Comparison of ENCODE assay signal across 9 cellular contexts in genomic region chr1:44806025-44806703, GRCh38. TPM values are rescaled to one million over a fixed set of nuclear protein-coding genes. Genes with fewer than 3 reads are reported as not detected.
DNase-seq lines count a peak whose midpoint lies in the region; ATAC-seq, FAIRE-seq and TF ChIP-seq lines count a peak whose summit lies in the region.
"Had no signal": no experiment of that assay in that cellular context is flagged by ENCODE, and none has a peak within 500 bp of the region (broad histone marks: within the 10 kb centered on the region; RNA-seq: fewer than 3 reads in every experiment).

No MANE protein-coding gene starts in this region.

- H3K27me3 ChIP-seq in HUES64 (ENCODE audit: insufficient read depth, low read length) (no peaks in the 10 kb centered on the region), stomach (no peaks in the 10 kb centered on the region)

- H3K4me3 ChIP-seq in HUES64 (ENCODE audit: low read length) (no peak overlapping the region), kidney (ENCODE audit: low read length in 2 of 2) (peak overlapping the region in 1 of 2 donors; percentile 41), stomach (peak overlapping the region in 2 of 4 donors; percentile 9 to 20)

- H3K4me1 ChIP-seq in HUES64 (ENCODE audit: insufficient read depth, low read length) (peaks cover 30% of the 10 kb centered on the region), kidney (ENCODE audit: control insufficient read depth in 1 of 2, insufficient read depth in 1 of 2, low read depth in 1 of 2, low read length in 2 of 2) (peaks cover 39 to 53% of the 10 kb centered on the region in 2 donors), stomach (peaks cover 63 to 98% (median 75%) of the 10 kb centered on the region in 4 donors)

- peak overlapping the region; percentile 85 for H3K9ac ChIP-seq in HUES64 (ENCODE audit: low read depth, low read length)
- H3K9ac ChIP-seq in kidney (ENCODE audit: low read length in 2 of 2), result peak overlapping the region; percentile 26 to 97

- 97% methylated on average over 70 of the region's 70 CpGs for WGBS in HUES64
- 90 to 95% (median 91%) methylated on average over 53 to 70 of the region's 70 CpGs for WGBS in adipose tissue, 3 donors
- WGBS in stomach, 5 donors, result 92 to 97% (median 93%) methylated on average over 17 to 70 of the region's 70 CpGs

- no peak for TF ChIP-seq EP300 in stomach (IDR thresholded peaks at IDR 0.05)

- H3K27ac ChIP-seq in HUES64 (ENCODE audit: low read depth, low read length) (peak overlapping the region; percentile 99), adipose tissue (ENCODE audit: low read depth, low read length) (peak overlapping the region; percentile 97), kidney (ENCODE audit: low read depth in 2 of 2, low read length in 2 of 2) (peak overlapping the region; percentile 98 to 100), stomach (peak overlapping the region; percentile 83 to 99 (median 97))

- no peak for TF ChIP-seq POLR2A in stomach (IDR thresholded peaks at IDR 0.05)

- no peak for ATAC-seq in GM19023 (IDR thresholded peaks at IDR 0.05; ENCODE audit: unreplicated experiment)
- ATAC-seq in HG03457 (IDR thresholded peaks at IDR 0.05; ENCODE audit: unreplicated experiment), result no peak

- H3K36me3 ChIP-seq in HUES64 (ENCODE audit: insufficient read depth, low read length), result peaks cover 29% of the 10 kb centered on the region
- H3K36me3 ChIP-seq in kidney (ENCODE audit: control insufficient read depth in 1 of 2, insufficient read depth in 2 of 2, low read length in 2 of 2), result peaks cover 4 to 8% of the 10 kb centered on the region in 2 donors
- H3K36me3 ChIP-seq in stomach, result peaks cover 28 to 47% (median 43%) of the 10 kb centered on the region in 4 donors

- peak; percentile 80 for DNase-seq in kidney
- DNase-seq in stomach, result no peak
- DNase-seq in NCI-H524 treated with DMSO at 0.1 percent for 48 hours (lab: John Stamatoyannopoulos, UW), result no peak
- DNase-seq in A172 (ENCODE audit: low spot score), result no peak

- H3K9me3 ChIP-seq in HUES64 (ENCODE audit: insufficient read depth, low read depth, low read length) (no peaks in the 10 kb centered on the region), kidney (ENCODE audit: control insufficient read depth in 1 of 2, low read length in 2 of 2) (no peaks in the 10 kb centered on the region), stomach (no peaks in the 10 kb centered on the region)

- TF ChIP-seq CTCF in kidney (IDR thresholded peaks at IDR 0.05; ENCODE audit: borderline replicate concordance, extremely low read depth, insufficient read depth) (no peak), stomach (IDR thresholded peaks at IDR 0.05) (no peak)

- FAIRE-seq in kidney (lab: Jason Lieb, UNC), result no peak
- FAIRE-seq: GM18507 had no signal

- intact Hi-C loops in kidney (cut with DNase I) (no loop called here), stomach (cut with DNase I; ENCODE audit: low total_unique reads) (no loop called here)

RNA-seq across cellular contexts. Expression of gene DYNLT4, which starts 1.0 kb away (rescaled TPM):
- not detected for polyA plus RNA-seq in HUES64 (2013, experiment 1 of 2)
- not detected for polyA plus RNA-seq in HUES64 (2013, experiment 2 of 2)
- polyA plus RNA-seq in adipose tissue (under 1 TPM in 2 of 3 donors, not detected in 1; 0.25 to 0.74 TPM), kidney (ENCODE audit: insufficient read depth, low read depth, low replicate concordance) (not detected), stomach (1 to 10 TPM in 1 of 3 donors, under 1 TPM in 2; 0.38 to 4.4 (median 0.50) TPM)
- total RNA-seq in kidney (1.2 TPM), stomach (10 to 100 TPM in 1 of 5 donors, not detected in 4; 25.5 TPM)
- 6.3 TPM in 1 of 2 replicates, not detected in the other for total RNA-seq in A172 (2014; rRNA removed; shearing (Covaris generic))

RNA-seq across cellular contexts. Expression of gene BTBD19, which starts 2.2 kb away (rescaled TPM):
- polyA plus RNA-seq in HUES64 (2013, experiment 1 of 2), result 0.60 TPM
- 0.63 TPM for polyA plus RNA-seq in HUES64 (2013, experiment 2 of 2)
- polyA plus RNA-seq in adipose tissue (10 to 100 TPM in 2 of 3 donors, 1 to 10 TPM in 1; 1.6 to 12.0 (median 10.8) TPM), kidney (ENCODE audit: insufficient read depth, low read depth, low replicate concordance) (3.2 TPM), stomach (1 to 10 TPM; 1.4 to 2.9 (median 2.8) TPM)
- total RNA-seq in kidney (16.5 TPM), stomach (1 to 10 TPM in 2 of 5 donors, under 1 TPM in 1, not detected in 2; 0.89 to 4.1 (median 2.9) TPM)
- total RNA-seq in A172 (2014; rRNA removed; shearing (Covaris generic)), result 4.8 and 9.4 TPM in 2 replicates

RNA-seq across cellular contexts. Expression of gene PLK3, which starts 6.0 kb away (rescaled TPM):
- polyA plus RNA-seq in HUES64 (2013, experiment 1 of 2), result 7.2 TPM
- polyA plus RNA-seq in HUES64 (2013, experiment 2 of 2), result 4.8 TPM
- polyA plus RNA-seq in adipose tissue, result 10 to 100 TPM in 2 of 3 donors, 1 to 10 TPM in 1; 6.7 to 50.9 (median 39.8) TPM
- 24.3 TPM for total RNA-seq in kidney
- polyA plus RNA-seq in kidney (ENCODE audit: insufficient read depth, low read depth, low replicate concordance), result 4.4 TPM
- 10 to 100 TPM in 4 of 5 donors, under 1 TPM in 1; 0.58 to 30.4 (median 24.3) TPM for total RNA-seq in stomach
- polyA plus RNA-seq in stomach, result 10 to 100 TPM in 2 of 3 donors, 1 to 10 TPM in 1; 9.5 to 21.2 (median 13.5) TPM
- 11.3 and 15.9 TPM in 2 replicates for total RNA-seq in A172 (2014; rRNA removed; shearing (Covaris generic))

RNA-seq across cellular contexts. Expression of gene BEST4, which starts 18.2 kb away (rescaled TPM):
- 0.55 TPM for polyA plus RNA-seq in HUES64 (2013, experiment 1 of 2)
- 0.70 TPM for polyA plus RNA-seq in HUES64 (2013, experiment 2 of 2)
- polyA plus RNA-seq in adipose tissue, result under 1 TPM in 2 of 3 donors, not detected in 1; 0.16 to 0.21 TPM
- total RNA-seq in kidney, result 0.50 TPM
- 0.37 TPM for polyA plus RNA-seq in kidney (ENCODE audit: insufficient read depth, low read depth, low replicate concordance)
- 10 to 100 TPM in 1 of 5 donors, under 1 TPM in 1, not detected in 3; 0.87 to 60.0 TPM for total RNA-seq in stomach
- under 1 TPM in 1 of 3 donors, not detected in 2; 0.35 TPM for polyA plus RNA-seq in stomach
- total RNA-seq in A172 (2014; rRNA removed; shearing (Covaris generic)), result 0.05 TPM in 1 of 2 replicates, not detected in the other

RNA-seq across cellular contexts. Expression of gene RPS8, which starts 30.8 kb away (rescaled TPM):
- polyA plus RNA-seq in HUES64 (2013, experiment 1 of 2), result 2,195 TPM
- 2,432 TPM for polyA plus RNA-seq in HUES64 (2013, experiment 2 of 2)
- polyA plus RNA-seq in adipose tissue (1,000 to 10,000 TPM; 1,595 to 3,591 (median 2,179) TPM), kidney (ENCODE audit: insufficient read depth, low read depth, low replicate concordance) (1,538 TPM), stomach (1,000 to 10,000 TPM; 2,591 to 3,429 (median 3,008) TPM)
- total RNA-seq in kidney (1,449 TPM), stomach (1,000 to 10,000 TPM in 4 of 5 donors, 100 to 1,000 TPM in 1; 322 to 2,657 (median 1,647) TPM)
- 1,717 and 1,928 TPM in 2 replicates for total RNA-seq in A172 (2014; rRNA removed; shearing (Covaris generic))
